1 cellular context compared by ENCODE assay signal in the genomic region with DNA sequence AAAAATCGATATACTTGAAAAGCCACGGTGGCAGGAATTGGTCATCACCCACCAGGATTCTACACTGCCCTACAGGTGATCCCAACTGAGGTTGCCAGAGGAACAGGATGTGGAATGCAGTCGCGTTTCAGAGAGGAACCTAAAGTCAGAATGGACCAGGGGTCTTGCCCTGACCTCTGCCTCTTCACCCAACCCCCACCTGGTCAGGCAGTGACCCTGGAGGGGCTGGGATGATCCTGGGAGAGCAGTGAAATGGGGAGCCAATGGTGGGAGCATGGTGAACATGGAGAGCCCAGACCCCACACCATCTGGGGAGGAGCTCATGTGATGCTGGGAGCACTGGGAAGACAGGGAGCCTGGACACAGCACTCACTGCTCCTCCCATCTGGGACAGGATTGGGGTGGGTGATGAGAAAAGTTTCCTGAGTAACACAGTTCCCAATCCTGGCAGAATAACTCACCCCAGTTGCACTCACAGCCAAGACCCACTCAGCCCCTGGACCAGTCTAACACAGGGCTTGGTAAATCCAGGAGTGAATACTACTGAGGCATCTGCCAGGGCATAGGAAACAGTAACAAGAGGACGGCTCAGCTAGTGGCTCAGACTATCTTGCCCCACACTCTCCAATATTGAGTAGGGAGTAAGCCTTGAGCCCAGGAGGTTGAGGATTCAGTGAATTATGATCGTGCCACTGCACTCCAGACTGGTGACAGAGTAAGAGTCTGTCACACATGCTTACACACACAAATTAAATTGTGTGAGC.
A peak's percentile ranks its signal among the peaks of the same experiment; 100 is the strongest.
TF ChIP-seq lines count a peak whose summit lies in the region.

No MANE protein-coding gene starts in this region.

TF ChIP-seq in K562, 482 proteins besides CTCF, POLR2A, EP300 and RAD21:
- TF ChIP-seq ZNF263 (CRISPR knock-in tag; IDR thresholded peaks at IDR 0.05; ENCODE audit: borderline replicate concordance): peak; percentile 85
- TF ChIP-seq GTF2A2 (tag; IDR thresholded peaks at IDR 0.05): no peak
- no peak for TF ChIP-seq MIER1 (IDR thresholded peaks at IDR 0.05; ENCODE audit: low read depth)
- TF ChIP-seq SAFB2 (IDR thresholded peaks at IDR 0.05; ENCODE audit: borderline replicate concordance, low read depth, low read length, severe bottlenecking): no peak
- TF ChIP-seq, protein P1, sequence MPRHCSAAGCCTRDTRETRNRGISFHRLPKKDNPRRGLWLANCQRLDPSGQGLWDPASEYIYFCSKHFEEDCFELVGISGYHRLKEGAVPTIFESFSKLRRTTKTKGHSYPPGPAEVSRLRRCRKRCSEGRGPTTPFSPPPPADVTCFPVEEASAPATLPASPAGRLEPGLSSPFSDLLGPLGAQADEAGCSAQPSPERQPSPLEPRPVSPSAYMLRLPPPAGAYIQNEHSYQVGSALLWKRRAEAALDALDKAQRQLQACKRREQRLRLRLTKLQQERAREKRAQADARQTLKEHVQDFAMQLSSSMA (CRISPR knock-in tag; IDR thresholded peaks at IDR 0.05): 0 out of 2 replicates have a peak, but pooled peaks have one; percentile 28
- no peak for TF ChIP-seq MXI1 (IDR thresholded peaks at IDR 0.05; ENCODE audit: low read depth, low read length)
